11 cellular contexts compared by ENCODE assay signal in genomic region chr10:109957092-109957797, GRCh38. TPM values are rescaled to one million over a fixed set of nuclear protein-coding genes. Genes with fewer than 3 reads are reported as not detected.
A peak's percentile ranks its signal among the peaks of the same experiment; 100 is the strongest.
DNase-seq lines count a peak whose midpoint lies in the region; ATAC-seq, FAIRE-seq and TF ChIP-seq lines count a peak whose summit lies in the region.
"Had no signal": no experiment of that assay in that cellular context is flagged by ENCODE, and none has a peak within 500 bp of the region (broad histone marks: within the 10 kb centered on the region; RNA-seq: fewer than 3 reads in every experiment).

No MANE protein-coding gene starts in this region.

- no peak overlapping the region for H2AK5ac ChIP-seq in H9 (ENCODE audit: insufficient read length, low read length)

- H3K79me2 ChIP-seq in osteoblast (ENCODE audit: insufficient read depth, low read length) (no peaks in the 10 kb centered on the region), H9 (ENCODE audit: insufficient read depth, low read length) (no peaks in the 10 kb centered on the region)

- DNase-seq in NCI-H1092 (lab: John Stamatoyannopoulos, UW) = peak; percentile 58
- DNase-seq in osteoblast (ENCODE audit: insufficient read length, low spot score, missing footprints) = no peak
- DNase-seq in activated CD4-positive, alpha-beta memory T cell treated with anti-CD3 and anti-CD28 coated beads for 36 hours = no peak
- DNase-seq in D721Med (ENCODE audit: insufficient read length, low spot score) = no peak
- no peak for DNase-seq in H9
- no peak for DNase-seq in COLO829 (ENCODE audit: low spot score)
- DNase-seq: activated naive CD4-positive, alpha-beta T cell; PC-9 had no signal

- H4K20me1 ChIP-seq in osteoblast (ENCODE audit: insufficient read depth, low read length) (no peaks in the 10 kb centered on the region), H9 (ENCODE audit: control insufficient read depth, insufficient read depth, insufficient read length) (no peaks in the 10 kb centered on the region)

- H3K4me1 ChIP-seq in osteoblast (ENCODE audit: insufficient read depth, low read length) = peaks cover 14% of the 10 kb centered on the region
- peaks cover 2% of the 10 kb centered on the region; the same call in 1 of the 2 replicates for H3K4me1 ChIP-seq in H9 (ENCODE audit: insufficient read depth, low read length)

- no peak overlapping the region for H3K4me3 Mint-ChIP-seq in activated CD4-positive, alpha-beta memory T cell treated with anti-CD3 and anti-CD28 coated beads for 36 hours
- no peak overlapping the region for H3K4me3 Mint-ChIP-seq in H9

- H3K18ac ChIP-seq in H9 (ENCODE audit: insufficient read length, low read depth, low read length) = no peak overlapping the region

- H3K27ac ChIP-seq in osteoblast (ENCODE audit: low read depth, low read length) (no peak overlapping the region), H9 (ENCODE audit: insufficient read length, low read depth, low read length) (no peak overlapping the region)
- H3K27ac ChIP-seq: PC-9, thoracic aorta had no signal

- TF ChIP-seq CTCF in osteoblast (IDR thresholded peaks at IDR 0.05; ENCODE audit: extremely low read depth, low read depth, low read length) = no peak
- TF ChIP-seq CTCF in D721Med (IDR thresholded peaks at IDR 0.05; ENCODE audit: insufficient read depth, missing control alignments) = no peak
- no peak for TF ChIP-seq CTCF in H9 (conservative IDR thresholded peaks at IDR 0.05)

- H2BK12ac ChIP-seq in H9 (ENCODE audit: insufficient read length, low read depth, low read length) = no peak overlapping the region

- H3K9ac ChIP-seq in H9 (ENCODE audit: extremely low read depth, insufficient read length, low read length) = no peak overlapping the region

- no peak overlapping the region for H4K91ac ChIP-seq in H9 (ENCODE audit: insufficient read length, low read depth, low read length)

- no peaks in the 10 kb centered on the region for H3K23me2 ChIP-seq in H9 (ENCODE audit: insufficient read length, low read depth, low read length, poor library complexity, severe bottlenecking)

- H4K8ac ChIP-seq in H9 (replicated peaks; ENCODE audit: insufficient read length, low read depth, low read length) = no peak overlapping the region

- no peaks in the 10 kb centered on the region for H3K36me3 ChIP-seq in osteoblast (ENCODE audit: insufficient read depth, low read length)
- H3K36me3 ChIP-seq: thoracic aorta had no signal

- no peak overlapping the region for H3K14ac ChIP-seq in H9 (ENCODE audit: insufficient read depth, low read length)

- no peak overlapping the region for H2BK20ac ChIP-seq in H9 (ENCODE audit: low read depth, low read length, poor library complexity, severe bottlenecking)

- no peaks in the 10 kb centered on the region for H3K36me3 Mint-ChIP-seq in activated CD4-positive, alpha-beta memory T cell treated with anti-CD3 and anti-CD28 coated beads for 36 hours
- H3K36me3 Mint-ChIP-seq in H9 (ENCODE audit: insufficient read depth in 1 of 3, low read depth in 3 of 3) = no peaks in the 10 kb centered on the region; a peak in 1 of 7 replicates

- no peak overlapping the region for H4K5ac ChIP-seq in H9 (ENCODE audit: insufficient read length, low read depth, low read length)

- peak; percentile 96 for ATAC-seq in GM18909 (IDR thresholded peaks at IDR 0.05; ENCODE audit: poor library complexity, unreplicated experiment)
- ATAC-seq in HG02623 (IDR thresholded peaks at IDR 0.05; ENCODE audit: unreplicated experiment) = peak; percentile 94

- H3K27ac Mint-ChIP-seq in activated CD4-positive, alpha-beta memory T cell treated with anti-CD3 and anti-CD28 coated beads for 36 hours = no peak overlapping the region
- no peak overlapping the region for H3K27ac Mint-ChIP-seq in H9

- intact Hi-C loops in activated CD4-positive, alpha-beta memory T cell treated with anti-CD3 and anti-CD28 coated beads for 36 hours (cut with micrococcal nuclease) = no loop called here

- H3K27me3 Mint-ChIP-seq in activated CD4-positive, alpha-beta memory T cell treated with anti-CD3 and anti-CD28 coated beads for 36 hours = no peaks in the 10 kb centered on the region
- no peaks in the 10 kb centered on the region; the same call in none of the 2 replicates for H3K27me3 Mint-ChIP-seq in H9 (ENCODE audit: low read depth)

- peaks cover 2% of the 10 kb centered on the region for H3K4me1 Mint-ChIP-seq in activated CD4-positive, alpha-beta memory T cell treated with anti-CD3 and anti-CD28 coated beads for 36 hours (ENCODE audit: low read depth)
- H3K4me1 Mint-ChIP-seq in H9 = peaks cover 26% of the 10 kb centered on the region in 2 experiments

- H3K4me2 ChIP-seq in osteoblast (ENCODE audit: insufficient read depth, low read length) = no peak overlapping the region
- H3K4me2 ChIP-seq in H9 (ENCODE audit: insufficient read depth, insufficient read length, low read length) = no peak overlapping the region
- H3K4me2 ChIP-seq: PC-9 had no signal

- H3T11ph ChIP-seq in H9 (ENCODE audit: low read length) = no peak overlapping the region

- POLR2A ChIA-PET in activated CD4-positive, alpha-beta memory T cell treated with anti-CD3 and anti-CD28 coated beads for 36 hours (lab: Charles Lee) = interaction anchor here (1.0 kb wide), 1 partner anchor 22 kb away, joined by 3 read pairs; no protein-coding TSS in a partner anchor

- CTCF ChIA-PET in activated CD4-positive, alpha-beta memory T cell treated with anti-CD3 and anti-CD28 coated beads for 36 hours (lab: Charles Lee) = interaction anchor here (0.5 to 2.1 kb wide), 10 partner anchors 11 to 214 kb away, joined by 3 to 13 read pairs (median 4); no protein-coding TSS in a partner anchor

- no peaks in the 10 kb centered on the region for H3K27me3 ChIP-seq in osteoblast (ENCODE audit: insufficient read depth, low read length)
- H3K27me3 ChIP-seq in H9 (ENCODE audit: insufficient read depth, low read length) = no peaks in the 10 kb centered on the region

- H3K4ac ChIP-seq in H9 (ENCODE audit: low read depth, low read length) = no peak overlapping the region

- H2AFZ ChIP-seq in osteoblast (ENCODE audit: low read length) (peak overlapping the region; percentile 21), H9 (ENCODE audit: low read length) (no peak overlapping the region)
- H2AFZ ChIP-seq: PC-9 had no signal

- H3K23ac ChIP-seq in H9 (ENCODE audit: insufficient read length, low read depth, low read length) = no peak overlapping the region

- no peak overlapping the region for H2BK5ac ChIP-seq in H9 (ENCODE audit: insufficient read length, low read length)

- H3K4me3 ChIP-seq in osteoblast (ENCODE audit: insufficient read depth, low read length) = no peak overlapping the region
- H3K4me3 ChIP-seq: PC-9, thoracic aorta had no signal

- no peaks in the 10 kb centered on the region for H3K79me1 ChIP-seq in H9 (ENCODE audit: insufficient read depth, low read depth, low read length, poor library complexity, severe bottlenecking)

- no peak overlapping the region for H3K56ac ChIP-seq in H9 (ENCODE audit: insufficient read length, low read depth, low read length)

- no peak overlapping the region for H2BK120ac ChIP-seq in H9 (ENCODE audit: low read depth, low read length, poor library complexity, severe bottlenecking)

- no peak for FAIRE-seq in D721Med (lab: Jason Lieb, UNC)

- no peak overlapping the region for H2BK15ac ChIP-seq in H9 (ENCODE audit: low read depth, low read length)

- H3K9me3 Mint-ChIP-seq in activated CD4-positive, alpha-beta memory T cell treated with anti-CD3 and anti-CD28 coated beads for 36 hours = no peaks in the 10 kb centered on the region
- H3K9me3 Mint-ChIP-seq in H9 = no peaks in the 10 kb centered on the region

- WGBS in H9 (ENCODE audit: extremely low coverage, insufficient read length, low lambda C conversion rate) = no CpG with 5 or more reads among the region's 9 CpGs

- H3K9me3 ChIP-seq in osteoblast (ENCODE audit: low read depth, low read length) (no peaks in the 10 kb centered on the region), H9 (ENCODE audit: control insufficient read depth, low read depth, low read length) (no peaks in the 10 kb centered on the region)
- H3K9me3 ChIP-seq: thoracic aorta had no signal

RNA-seq across cellular contexts. Expression of gene XPNPEP1, which starts 33.9 kb away (rescaled TPM):
- total RNA-seq in osteoblast = 123 and 140 TPM in 2 replicates
- 10 to 100 TPM; 66.4 to 66.6 TPM for total RNA-seq in activated CD4-positive, alpha-beta memory T cell treated with anti-CD3 and anti-CD28 coated beads for 36 hours
- total RNA-seq in H9 (2021) = 64.4 and 71.3 TPM in 2 replicates

RNA-seq across cellular contexts. Expression of gene ADD3, which starts 50.5 kb away (rescaled TPM):
- total RNA-seq in osteoblast (439 and 1,018 TPM in 2 replicates), H9 (2021) (59.9 and 66.4 TPM in 2 replicates)
- total RNA-seq in activated CD4-positive, alpha-beta memory T cell treated with anti-CD3 and anti-CD28 coated beads for 36 hours = 10 to 100 TPM; 92.3 to 93.3 TPM
